ENCODE assay signal across 8 cellular contexts in the genomic region with DNA sequence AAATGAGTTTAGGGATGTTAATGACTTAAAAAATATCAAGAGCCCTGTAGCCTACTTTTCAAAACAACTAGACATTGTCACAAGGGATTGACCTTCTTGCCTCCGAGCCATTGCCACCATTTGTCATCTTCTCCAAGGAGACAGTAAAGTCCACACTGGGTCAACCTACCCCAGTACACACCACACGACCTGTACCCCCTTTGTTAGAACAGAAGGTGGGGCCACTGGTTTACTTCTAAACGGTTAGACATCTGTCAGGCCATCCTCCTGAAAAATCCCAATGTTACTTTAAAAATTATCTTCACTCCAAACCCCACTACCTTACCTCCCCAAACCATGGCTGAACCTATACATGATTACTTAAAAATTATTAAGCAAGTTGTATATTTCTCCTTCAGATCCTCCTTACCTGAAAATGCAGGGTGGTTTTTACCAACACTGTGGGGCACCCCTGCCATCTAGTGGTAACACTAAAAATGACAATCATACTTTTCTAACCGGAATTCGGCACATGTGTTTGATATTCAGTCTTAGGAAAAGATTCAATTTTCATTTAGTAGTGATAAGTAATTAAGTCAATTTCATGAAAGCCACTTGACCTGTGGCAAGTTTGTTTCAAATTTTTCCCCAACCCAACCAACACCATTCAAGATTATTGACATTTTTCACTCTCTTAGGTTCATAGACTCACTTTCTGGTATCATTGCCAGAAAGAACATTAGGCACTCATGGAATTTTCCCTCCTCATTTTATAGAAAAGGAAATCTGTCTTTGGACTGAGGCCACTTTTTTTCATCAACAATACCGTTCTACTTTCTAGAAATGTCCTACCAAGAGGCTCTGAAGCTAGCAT.
DNase-seq lines count a peak whose midpoint lies in the region; ATAC-seq and TF ChIP-seq lines count a peak whose summit lies in the region.

No MANE protein-coding gene starts in this region.

- intact Hi-C loops in body of pancreas (cut with DNase I) (no loop called here), stomach (cut with DNase I; ENCODE audit: low total_unique reads) (loop anchor here (5.0 kb wide), 1 partner anchor 1870 kb away; no protein-coding TSS in a partner anchor)

- TF ChIP-seq POLR2A in body of pancreas (IDR thresholded peaks at IDR 0.05) (no peak), stomach (IDR thresholded peaks at IDR 0.05) (no peak)

- H3K27ac ChIP-seq in body of pancreas (no peak overlapping the region), stomach (no peak overlapping the region)

- DNase-seq in AG08395 (ENCODE audit: low spot score) (peak; percentile 59), GM04504 (ENCODE audit: low read depth) (peak; percentile 7), NOMO-1 treated with dmso at 0.1 percent for 144 hours (lab: John Stamatoyannopoulos, UW; ENCODE audit: unreplicated experiment) (peak; percentile 3), body of pancreas (peak in 3 of 4 donors; percentile 12 to 25 (median 16)), kidney epithelial cell (ENCODE audit: low read depth) (no peak), stomach (no peak)

- H3K27me3 ChIP-seq in body of pancreas (no peaks in the 10 kb centered on the region), kidney epithelial cell (ENCODE audit: control insufficient read depth, insufficient read depth, low read length) (no peaks in the 10 kb centered on the region), stomach (no peaks in the 10 kb centered on the region)

- H3K4me3 ChIP-seq in body of pancreas = no peak overlapping the region
- H3K4me3 ChIP-seq in kidney epithelial cell (ENCODE audit: low read depth, low read length) = no peak overlapping the region
- H3K4me3 ChIP-seq in stomach = no peak overlapping the region

- H3K36me3 ChIP-seq in body of pancreas (replicated peaks in 1 of 2; ENCODE audit: insufficient read depth in 1 of 2, low read depth in 2 of 2) (no peaks in the 10 kb centered on the region), kidney epithelial cell (ENCODE audit: control insufficient read depth, insufficient read depth, low read length) (no peaks in the 10 kb centered on the region), stomach (no peaks in the 10 kb centered on the region)

- no peak for TF ChIP-seq EP300 in stomach (IDR thresholded peaks at IDR 0.05)

- TF ChIP-seq CTCF in body of pancreas (IDR thresholded peaks at IDR 0.05) = peak; percentile 54 to 90 (median 80)
- TF ChIP-seq CTCF in kidney epithelial cell (IDR thresholded peaks at IDR 0.05; ENCODE audit: insufficient read depth, low read length, poor library complexity, severe bottlenecking) = peak; percentile 75
- TF ChIP-seq CTCF in stomach (IDR thresholded peaks at IDR 0.05) = peak in 5 of 7 experiments; percentile 59 to 74 (median 68)

- H3K9me3 ChIP-seq in body of pancreas (no peaks in the 10 kb centered on the region), stomach (no peaks in the 10 kb centered on the region)

- ATAC-seq in HG03175 (IDR thresholded peaks at IDR 0.05; ENCODE audit: unreplicated experiment) (peak; percentile 58), body of pancreas (peak; percentile 59)
- ATAC-seq in activated CD4-positive, CD25-positive, alpha-beta regulatory T cell treated with anti-CD3 and anti-CD28 coated beads, Interleukin-2, amount 50 U/mL, for 24 hours = no peak

- H3K4me1 ChIP-seq in body of pancreas (no peaks in the 10 kb centered on the region), stomach (peaks cover 0 to 5% (median 2%) of the 10 kb centered on the region in 4 donors)

- WGBS in body of pancreas, 2 donors = 19 to 21% methylated on average over 6 of the region's 6 CpGs
- WGBS in stomach, 5 donors = 26 to 32% (median 31%) methylated on average over 6 of the region's 6 CpGs

Comparison
In these comparisons a context has a peak if more than half of its experiments do, and no peak if none do; other contexts are left out.
1. DNase-seq: peak in AG08395 (single experiment), GM04504 (single experiment), NOMO-1 treated with dmso at 0.1 percent for 144 hours (single experiment) and body of pancreas (3 of 4); none in kidney epithelial cell (single experiment) and stomach (single experiment).
2. ATAC-seq: peak in HG03175 (single experiment) and body of pancreas (single experiment); none in activated CD4-positive, CD25-positive, alpha-beta regulatory T cell treated with anti-CD3 and anti-CD28 coated beads, Interleukin-2, amount 50 U/mL, for 24 hours (0 of 2).
3. Peak in every context shown above with its lines, with median percentiles within 50 percentile points of each other: CTCF ChIP-seq.